ENCODE assay signal across 9 cellular contexts in the genomic region with DNA sequence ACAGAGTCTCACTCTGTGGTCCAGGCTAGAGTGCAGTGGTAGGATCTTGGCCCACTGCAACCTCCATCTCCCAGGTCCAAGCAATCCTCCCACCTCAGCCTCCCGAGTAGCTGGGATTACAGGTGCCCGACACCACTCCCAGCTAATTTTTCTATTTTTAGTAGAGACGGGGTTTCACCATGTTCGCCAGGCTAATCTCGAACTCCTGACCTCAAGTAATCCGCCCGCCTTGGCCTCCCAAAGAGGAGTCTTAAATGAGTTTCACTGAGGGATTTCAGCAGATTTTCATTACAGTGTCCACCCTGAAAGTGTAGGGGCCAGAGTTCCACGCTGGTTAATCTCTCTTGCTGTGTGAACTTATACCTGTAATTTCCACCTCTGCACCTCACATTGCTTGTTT.
A peak's percentile ranks its signal among the peaks of the same experiment; 100 is the strongest.
DNase-seq lines count a peak whose midpoint lies in the region; ATAC-seq and TF ChIP-seq lines count a peak whose summit lies in the region.
"Had no signal": no experiment of that assay in that cellular context is flagged by ENCODE, and none has a peak within 500 bp of the region (broad histone marks: within the 10 kb centered on the region; RNA-seq: fewer than 3 reads in every experiment).

No MANE protein-coding gene starts in this region.

- peak overlapping the region; percentile 42; the same call in 1 of the 2 replicates for H3K4me2 ChIP-seq in MM.1S (ENCODE audit: low read depth, low read length)

- no peak overlapping the region for H3K27ac ChIP-seq in MM.1S (ENCODE audit: low read length)

- CTCF ChIA-PET in activated naive CD4-positive, alpha-beta T cell treated with anti-CD3 and anti-CD28 coated beads, Interleukin-2, amount 10 ng/mL, durations not matched to agents 7 days and 5 days (lab: Charles Lee): interaction anchor here (1.3 to 1.6 kb wide), 3 partner anchors 9 to 25 kb away, joined by 3 to 6 read pairs (median 3); no protein-coding TSS in a partner anchor

- H3K79me2 ChIP-seq in MM.1S (ENCODE audit: low read length): peaks cover 47% of the 10 kb centered on the region

- DNase-seq in activated naive CD4-positive, alpha-beta T cell treated with anti-CD3 and anti-CD28 coated beads, Interleukin-2, amount 10 ng/mL, durations not matched to agents 7 days and 5 days: no peak
- DNase-seq in activated naive CD4-positive, alpha-beta T cell treated with anti-CD3 and anti-CD28 coated beads, Interleukin-2, amount 50 U/mL, for 16 hours: no peak
- no peak for DNase-seq in MM.1S
- no peak for DNase-seq in effector memory CD8-positive, alpha-beta T cell
- DNase-seq in stimulated activated naive CD8-positive, alpha-beta T cell treated with anti-CD3 and anti-CD28 coated beads, Interleukin-15, amount 100 ng/mL, for 72 hours: no peak
- DNase-seq in activated CD4-positive, CD25-positive, alpha-beta regulatory T cell treated with anti-CD3 and anti-CD28 coated beads, Interleukin-2, amount 50 U/mL, for 72 hours: no peak

- no peaks in the 10 kb centered on the region for H3K27me3 ChIP-seq in MM.1S (replicated peaks; ENCODE audit: insufficient read depth, low read length)
- H3K27me3 ChIP-seq: tibial nerve had no signal

- H3F3A ChIP-seq in MM.1S (ENCODE audit: insufficient read depth, low read length): peaks cover 33% of the 10 kb centered on the region

- H3K9ac ChIP-seq in MM.1S (ENCODE audit: low read length): no peak overlapping the region

- H3K9me3 Mint-ChIP-seq in activated naive CD4-positive, alpha-beta T cell treated with anti-CD3 and anti-CD28 coated beads, Interleukin-2, amount 10 ng/mL, durations not matched to agents 7 days and 5 days: no peaks in the 10 kb centered on the region
- H3K9me3 Mint-ChIP-seq in effector memory CD8-positive, alpha-beta T cell: no peaks in the 10 kb centered on the region
- H3K9me3 Mint-ChIP-seq in stimulated activated naive CD8-positive, alpha-beta T cell treated with anti-CD3 and anti-CD28 coated beads, Interleukin-15, amount 100 ng/mL, for 72 hours: no peaks in the 10 kb centered on the region

- H3K4me1 ChIP-seq in MM.1S (ENCODE audit: low read length): peaks cover 15% of the 10 kb centered on the region

- H2AFZ ChIP-seq in MM.1S (ENCODE audit: low read length): peak overlapping the region; percentile 50; the same call in 1 of the 2 replicates

- H3K27me3 Mint-ChIP-seq in activated naive CD4-positive, alpha-beta T cell treated with anti-CD3 and anti-CD28 coated beads, Interleukin-2, amount 10 ng/mL, durations not matched to agents 7 days and 5 days: peaks cover 23% of the 10 kb centered on the region
- no peaks in the 10 kb centered on the region for H3K27me3 Mint-ChIP-seq in effector memory CD8-positive, alpha-beta T cell
- H3K27me3 Mint-ChIP-seq in stimulated activated naive CD8-positive, alpha-beta T cell treated with anti-CD3 and anti-CD28 coated beads, Interleukin-15, amount 100 ng/mL, for 72 hours: peaks cover 8% of the 10 kb centered on the region

- peaks cover 17% of the 10 kb centered on the region for H3K36me3 ChIP-seq in MM.1S (replicated peaks; ENCODE audit: insufficient read depth, low read length)

- H4K20me1 ChIP-seq in MM.1S (ENCODE audit: insufficient read depth, low read length): peaks cover 31% of the 10 kb centered on the region

- no peak for TF ChIP-seq CTCF in MM.1S (IDR thresholded peaks at IDR 0.05; ENCODE audit: low read length)

- no peaks in the 10 kb centered on the region for H3K9me3 ChIP-seq in MM.1S (replicated peaks; ENCODE audit: insufficient read depth, low read length)
- H3K9me3 ChIP-seq: tibial nerve had no signal

- peak overlapping the region; percentile 94 for H3K27ac Mint-ChIP-seq in activated naive CD4-positive, alpha-beta T cell treated with anti-CD3 and anti-CD28 coated beads, Interleukin-2, amount 10 ng/mL, durations not matched to agents 7 days and 5 days
- H3K27ac Mint-ChIP-seq in effector memory CD8-positive, alpha-beta T cell: peak overlapping the region; percentile 97 to 98
- H3K27ac Mint-ChIP-seq in stimulated activated naive CD8-positive, alpha-beta T cell treated with anti-CD3 and anti-CD28 coated beads, Interleukin-15, amount 100 ng/mL, for 72 hours: peak overlapping the region; percentile 99 to 100

- no peak overlapping the region for H3K4me3 ChIP-seq in MM.1S (ENCODE audit: low read length)

- peaks cover 41% of the 10 kb centered on the region for H3K36me3 Mint-ChIP-seq in activated naive CD4-positive, alpha-beta T cell treated with anti-CD3 and anti-CD28 coated beads, Interleukin-2, amount 10 ng/mL, durations not matched to agents 7 days and 5 days
- H3K36me3 Mint-ChIP-seq in effector memory CD8-positive, alpha-beta T cell (ENCODE audit: insufficient read depth): peaks cover 43% of the 10 kb centered on the region

- no peaks in the 10 kb centered on the region for H3K9me2 ChIP-seq in MM.1S (replicated peaks; ENCODE audit: insufficient read depth, low read length)

- no peak for ATAC-seq in effector memory CD8-positive, alpha-beta T cell (replicated peaks)
- peak; percentile 19 for ATAC-seq in stimulated activated naive CD8-positive, alpha-beta T cell treated with anti-CD3 and anti-CD28 coated beads, Interleukin-15, amount 100 ng/mL, for 72 hours
- ATAC-seq in GM18909 (IDR thresholded peaks at IDR 0.05; ENCODE audit: poor library complexity, unreplicated experiment) (no peak), GM21529 (IDR thresholded peaks at IDR 0.05; ENCODE audit: unreplicated experiment) (no peak)

- H3K4me1 Mint-ChIP-seq in activated naive CD4-positive, alpha-beta T cell treated with anti-CD3 and anti-CD28 coated beads, Interleukin-2, amount 10 ng/mL, durations not matched to agents 7 days and 5 days: peaks cover 47% of the 10 kb centered on the region
- peaks cover 36 to 45% of the 10 kb centered on the region in 2 donors for H3K4me1 Mint-ChIP-seq in effector memory CD8-positive, alpha-beta T cell (ENCODE audit: low read depth in 2 of 2)
- H3K4me1 Mint-ChIP-seq in stimulated activated naive CD8-positive, alpha-beta T cell treated with anti-CD3 and anti-CD28 coated beads, Interleukin-15, amount 100 ng/mL, for 72 hours: peaks cover 52% of the 10 kb centered on the region

- peak overlapping the region; percentile 92 for H3K4me3 Mint-ChIP-seq in activated naive CD4-positive, alpha-beta T cell treated with anti-CD3 and anti-CD28 coated beads, Interleukin-2, amount 10 ng/mL, durations not matched to agents 7 days and 5 days
- H3K4me3 Mint-ChIP-seq in effector memory CD8-positive, alpha-beta T cell: peak overlapping the region; percentile 98 to 99
- peak overlapping the region; percentile 93 to 97 for H3K4me3 Mint-ChIP-seq in stimulated activated naive CD8-positive, alpha-beta T cell treated with anti-CD3 and anti-CD28 coated beads, Interleukin-15, amount 100 ng/mL, for 72 hours
